ENCODE assay signal across 19 cellular contexts in genomic region chr13:106491928-106492327, GRCh38. TPM values are rescaled to one million over a fixed set of nuclear protein-coding genes. Genes with fewer than 3 reads are reported as not detected.
DNase-seq lines count a peak whose midpoint lies in the region; ATAC-seq and TF ChIP-seq lines count a peak whose summit lies in the region.
"Had no signal": no experiment of that assay in that cellular context is flagged by ENCODE, and none has a peak within 500 bp of the region (broad histone marks: within the 10 kb centered on the region; RNA-seq: fewer than 3 reads in every experiment).

No MANE protein-coding gene starts in this region.

- H2BK5ac ChIP-seq in neuronal stem cell (ENCODE audit: low read length), result no peak overlapping the region

- H3K27ac ChIP-seq in heart left ventricle (peak overlapping the region in 9 of 12 donors; percentile 17 to 60 (median 31)), neuronal stem cell (replicated peaks; ENCODE audit: low read length) (peak overlapping the region; percentile 20), uterus (peak overlapping the region; percentile 3 to 74)
- H3K27ac ChIP-seq: C4-2B, SJCRH30 had no signal

- no peak overlapping the region for H3K18ac ChIP-seq in neuronal stem cell (ENCODE audit: low read length)

- H3K4me1 Mint-ChIP-seq in stimulated activated naive B cell treated with anti-CD40 and anti-IgM and Interleukin-4, amounts not matched to agents 10 μg/mL and 1 μg/mL and 100 μg/mL, for 72 hours, result peaks cover 21 to 41% of the 10 kb centered on the region in 2 donors

- TF ChIP-seq POLR2A in heart left ventricle (IDR thresholded peaks at IDR 0.05) (no peak), uterus (IDR thresholded peaks at IDR 0.05) (no peak)

- H3K27me3 ChIP-seq in heart left ventricle (no peaks in the 10 kb centered on the region), neuronal stem cell (ENCODE audit: control insufficient read depth in 3 of 3, insufficient read depth in 3 of 3, low read depth in 1 of 3, low read length in 3 of 3) (no peaks in the 10 kb centered on the region), uterus (no peaks in the 10 kb centered on the region)
- H3K27me3 ChIP-seq: gastrocnemius medialis, SJCRH30 had no signal

- no peak overlapping the region for H2BK12ac ChIP-seq in neuronal stem cell (ENCODE audit: low read length)

- H3K9me3 Mint-ChIP-seq in stimulated activated naive B cell treated with anti-CD40 and anti-IgM and Interleukin-4, amounts not matched to agents 10 μg/mL and 1 μg/mL and 100 μg/mL, for 72 hours, result no peaks in the 10 kb centered on the region
- H3K9me3 Mint-ChIP-seq: T-helper 2 cell treated with Interferon-gamma antibody and Interleukin-4, amounts not matched to agents 5 μg/mL and 100 μg/mL, for 36 hours had no signal

- peaks cover 70 to 75% of the 10 kb centered on the region in 2 donors for H3K27me3 Mint-ChIP-seq in stimulated activated naive B cell treated with anti-CD40 and anti-IgM and Interleukin-4, amounts not matched to agents 10 μg/mL and 1 μg/mL and 100 μg/mL, for 72 hours

- intact Hi-C loops in heart left ventricle (cut with DNase I), result no loop called here
- intact Hi-C loops in left ventricle myocardium superior (cut with micrococcal nuclease), result no loop called here
- intact Hi-C loops in uterus (cut with DNase I; ENCODE audit: low total_unique reads), result no loop called here

- H2BK120ac ChIP-seq in neuronal stem cell (ENCODE audit: low read depth, low read length), result no peak overlapping the region

- no peak overlapping the region for H2AFZ ChIP-seq in neuronal stem cell (ENCODE audit: low read length)

- H4K8ac ChIP-seq in neuronal stem cell (ENCODE audit: low read depth, low read length), result no peak overlapping the region

- H3K4me1 ChIP-seq in heart left ventricle (peaks cover 0 to 57% (median 21%) of the 10 kb centered on the region in 12 donors), neuronal stem cell (ENCODE audit: control insufficient read depth in 2 of 2, insufficient read depth in 1 of 2, low read depth in 1 of 2, low read length in 2 of 2) (peaks cover 10 to 15% of the 10 kb centered on the region in 2 donors), uterus (peaks cover 0 to 3% of the 10 kb centered on the region in 2 donors)
- H3K4me1 ChIP-seq: SJCRH30 had no signal

- no peak for DNase-seq in heart left ventricle
- DNase-seq in left ventricle myocardium superior, result no peak
- DNase-seq in globus pallidus (ENCODE audit: low spot score), result peak; percentile 95
- no peak for DNase-seq in neuronal stem cell (ENCODE audit: low spot score)
- no peak for DNase-seq in uterus
- DNase-seq in activated CD4-positive, alpha-beta T cell treated with anti-CD3 and anti-CD28 coated beads for 1 hour, result no peak
- no peak for DNase-seq in stimulated activated naive B cell treated with anti-CD40 and anti-IgM and Interleukin-4, amounts not matched to agents 10 μg/mL and 1 μg/mL and 100 μg/mL, for 72 hours
- no peak for DNase-seq in DMS 273 (lab: John Stamatoyannopoulos, UW; ENCODE audit: unreplicated experiment)
- DNase-seq: 8988T, gastrocnemius medialis, H7, NCI-H1105 treated with DMSO at 0.1 percent for 48 hours, NCI-H526, SJCRH30, trophoblast cell had no signal

- H3K27ac Mint-ChIP-seq in stimulated activated naive B cell treated with anti-CD40 and anti-IgM and Interleukin-4, amounts not matched to agents 10 μg/mL and 1 μg/mL and 100 μg/mL, for 72 hours, result no peak overlapping the region
- H3K27ac Mint-ChIP-seq: T-helper 2 cell treated with Interferon-gamma antibody and Interleukin-4, amounts not matched to agents 5 μg/mL and 100 μg/mL, for 36 hours had no signal

- H3K36me3 Mint-ChIP-seq in stimulated activated naive B cell treated with anti-CD40 and anti-IgM and Interleukin-4, amounts not matched to agents 10 μg/mL and 1 μg/mL and 100 μg/mL, for 72 hours, result peaks cover 0 to 4% of the 10 kb centered on the region in 2 donors

- H2BK15ac ChIP-seq in neuronal stem cell (ENCODE audit: low read length), result no peak overlapping the region

- TF ChIP-seq CTCF in heart left ventricle (IDR thresholded peaks at IDR 0.05) (no peak), uterus (IDR thresholded peaks at IDR 0.05) (no peak)

- peaks cover 2% of the 10 kb centered on the region for H3K79me1 ChIP-seq in neuronal stem cell (ENCODE audit: low read depth, low read length)

- H3K9me3 ChIP-seq in heart left ventricle (no peaks in the 10 kb centered on the region), neuronal stem cell (replicated peaks in 1 of 2; ENCODE audit: control insufficient read depth in 2 of 2, insufficient read depth in 1 of 2, low read depth in 1 of 2, low read length in 2 of 2) (peaks cover 0 to 4% of the 10 kb centered on the region in 2 donors), uterus (no peaks in the 10 kb centered on the region)
- H3K9me3 ChIP-seq: gastrocnemius medialis, SJCRH30 had no signal

- H3K4me2 ChIP-seq in neuronal stem cell (ENCODE audit: insufficient read depth, low read length, poor library complexity, severe bottlenecking), result no peak overlapping the region

- H3K4me3 Mint-ChIP-seq in stimulated activated naive B cell treated with anti-CD40 and anti-IgM and Interleukin-4, amounts not matched to agents 10 μg/mL and 1 μg/mL and 100 μg/mL, for 72 hours, result no peak overlapping the region

- H3K23ac ChIP-seq in neuronal stem cell (ENCODE audit: low read depth, low read length, poor library complexity), result no peak overlapping the region

- H3K4ac ChIP-seq in neuronal stem cell (ENCODE audit: low read length), result no peak overlapping the region

- H3K4me3 ChIP-seq in heart left ventricle, result peak overlapping the region in 2 of 12 donors; percentile 25 to 27
- no peak overlapping the region for H3K4me3 ChIP-seq in neuronal stem cell (ENCODE audit: low read length in 2 of 2)
- H3K4me3 ChIP-seq in uterus, result peak overlapping the region in 1 of 2 donors; percentile 2
- H3K4me3 ChIP-seq: gastrocnemius medialis, SJCRH30, skin epidermis had no signal

- no peak overlapping the region for H2AK5ac ChIP-seq in neuronal stem cell (ENCODE audit: low read depth, low read length)

- peaks cover 0 to 46% (median 17%) of the 10 kb centered on the region in 9 donors for H3K36me3 ChIP-seq in heart left ventricle
- H3K36me3 ChIP-seq in neuronal stem cell (replicated peaks in 1 of 2; ENCODE audit: control insufficient read depth in 2 of 2, insufficient read depth in 2 of 2, low read length in 2 of 2), result peaks cover 31 to 79% of the 10 kb centered on the region in 2 donors
- no peaks in the 10 kb centered on the region for H3K36me3 ChIP-seq in uterus

- ATAC-seq in heart left ventricle, result no peak
- no peak for ATAC-seq in left ventricle myocardium superior
- ATAC-seq in stimulated activated naive B cell treated with anti-CD40 and anti-IgM and Interleukin-4, amounts not matched to agents 10 μg/mL and 1 μg/mL and 100 μg/mL, for 72 hours (replicated peaks), result no peak
- ATAC-seq: activated CD4-positive, CD25-positive, alpha-beta regulatory T cell treated with anti-CD3 and anti-CD28 coated beads, Interleukin-2, amount 50 U/mL, for 24 hours; gastrocnemius medialis had no signal

- H3K14ac ChIP-seq in neuronal stem cell (ENCODE audit: low read length), result no peak overlapping the region

- no peak overlapping the region for H3K9ac ChIP-seq in neuronal stem cell (ENCODE audit: low read depth, low read length, poor library complexity)

- H4K91ac ChIP-seq in neuronal stem cell (ENCODE audit: low read depth, low read length, poor library complexity), result no peak overlapping the region

- WGBS in heart left ventricle, 4 donors, result 52 to 64% (median 57%) methylated on average over 10 of the region's 10 CpGs
- no CpG with 5 or more reads among the region's 10 CpGs for WGBS in neuronal stem cell (ENCODE audit: extremely low coverage in 2 of 2, insufficient read length in 2 of 2, insufficient replicate concordance in 1 of 2), 2 donors

RNA-seq across cellular contexts. Expression of gene EFNB2, which starts 43.5 kb away (rescaled TPM):
- 10 to 100 TPM in 7 of 9 donors, 1 to 10 TPM in 2; 8.6 to 20.2 (median 12.7) TPM for total RNA-seq in heart left ventricle
- 10 to 100 TPM in 1 of 2 donors, 1 to 10 TPM in 1; 7.3 to 17.7 TPM for polyA plus RNA-seq in heart left ventricle
- total RNA-seq in left ventricle myocardium superior, result 9.2 TPM
- polyA plus RNA-seq in neuronal stem cell (2013, experiment 1 of 2), result 41.2 TPM
- 42.0 TPM for polyA plus RNA-seq in neuronal stem cell (2013, experiment 2 of 2)
- 10 to 100 TPM in 3 of 4 donors, 1 to 10 TPM in 1; 8.8 to 65.3 (median 22.7) TPM for total RNA-seq in uterus
